2 cellular contexts compared by ENCODE assay signal in genomic region chr1:30384286-30385245, GRCh38.
TF ChIP-seq lines count a peak whose summit lies in the region.

No MANE protein-coding gene starts in this region.

TF ChIP-seq in HCT116, 20 proteins besides CTCF, POLR2A, EP300 and RAD21 (continued from another document):
- no peak for TF ChIP-seq REST (IDR thresholded peaks at IDR 0.05; ENCODE audit: low read depth)
TF ChIP-seq in HCT116: peak in this region for 1.

TF ChIP-seq in SK-N-SH treated with all-trans-retinoic acid at 6 μM for 48 hours, 23 proteins besides CTCF, POLR2A, EP300 and RAD21 (continued from another document):
- TF ChIP-seq POU6F1 (CRISPR knock-in tag; IDR thresholded peaks at IDR 0.05; ENCODE audit: borderline replicate concordance, low read depth): no peak
- TF ChIP-seq CREB5 (CRISPR knock-in tag; IDR thresholded peaks at IDR 0.05; ENCODE audit: low read depth): no peak
- no peak for TF ChIP-seq ZC3H10 (CRISPR knock-in tag; IDR thresholded peaks at IDR 0.05)
